In the genomic region with DNA sequence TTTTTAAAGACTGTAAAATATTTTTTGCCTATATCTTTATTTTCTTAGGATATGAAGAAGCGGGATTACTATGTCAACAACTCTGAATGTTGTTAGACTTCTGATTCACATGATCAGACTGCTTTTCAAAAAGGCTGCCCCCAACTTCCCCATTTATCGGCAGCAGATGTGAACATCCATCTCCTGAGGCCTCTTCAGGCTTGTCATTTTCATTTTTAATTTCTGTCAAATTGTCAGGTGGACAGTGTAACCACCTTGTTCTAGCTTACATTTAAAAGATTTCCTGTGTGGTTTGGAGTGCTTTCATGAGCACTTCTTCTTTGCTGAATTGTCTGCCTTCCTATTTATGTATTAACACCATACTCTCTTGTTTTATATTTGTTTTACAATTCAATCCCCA, we compare ENCODE assay signal across 10 cellular contexts.
DNase-seq lines count a peak whose midpoint lies in the region; ATAC-seq and TF ChIP-seq lines count a peak whose summit lies in the region.
"Had no signal": no experiment of that assay in that cellular context is flagged by ENCODE, and none has a peak within 500 bp of the region (broad histone marks: within the 10 kb centered on the region; RNA-seq: fewer than 3 reads in every experiment).

No MANE protein-coding gene starts in this region.

- no peaks in the 10 kb centered on the region for H3K9me3 Mint-ChIP-seq in dendritic cell treated with granulocyte-macrophage colony-stimulating factor and Interleukin-4, amounts not matched to agents 40 ng/mL and 50 ng/mL, for 4 days
- H3K9me3 Mint-ChIP-seq in endothelial cell (ENCODE audit: unreplicated experiment): no peaks in the 10 kb centered on the region

- peaks cover 63% of the 10 kb centered on the region for H3K4me1 Mint-ChIP-seq in dendritic cell treated with granulocyte-macrophage colony-stimulating factor and Interleukin-4, amounts not matched to agents 40 ng/mL and 50 ng/mL, for 4 days (ENCODE audit: low read depth)
- H3K4me1 Mint-ChIP-seq in endothelial cell (ENCODE audit: unreplicated experiment): no peaks in the 10 kb centered on the region

- no peaks in the 10 kb centered on the region for H3K79me2 ChIP-seq in hepatocyte

- no peaks in the 10 kb centered on the region for H3K27me3 ChIP-seq in hepatocyte

- H3K27ac ChIP-seq in hepatocyte: no peak overlapping the region
- H3K27ac ChIP-seq: thoracic aorta had no signal

- H3K4me3 ChIP-seq in hepatocyte: no peak overlapping the region
- H3K4me3 ChIP-seq: thoracic aorta had no signal

- H3K27me3 Mint-ChIP-seq in dendritic cell treated with granulocyte-macrophage colony-stimulating factor and Interleukin-4, amounts not matched to agents 40 ng/mL and 50 ng/mL, for 4 days: no peaks in the 10 kb centered on the region
- peaks cover 2% of the 10 kb centered on the region for H3K27me3 Mint-ChIP-seq in endothelial cell (ENCODE audit: unreplicated experiment)
- H3K27me3 Mint-ChIP-seq: activated naive CD8-positive, alpha-beta T cell had no signal

- H3K36me3 Mint-ChIP-seq in dendritic cell treated with granulocyte-macrophage colony-stimulating factor and Interleukin-4, amounts not matched to agents 40 ng/mL and 50 ng/mL, for 4 days (ENCODE audit: low read depth): peaks cover 24% of the 10 kb centered on the region
- H3K36me3 Mint-ChIP-seq in endothelial cell (ENCODE audit: low read depth, unreplicated experiment): no peaks in the 10 kb centered on the region

- WGBS in hepatocyte (ENCODE audit: low lambda C conversion rate, missing lambda C conversion rate): 98% methylated on average over 2 of the region's 2 CpGs

- H3K36me3 ChIP-seq in hepatocyte (replicated peaks; ENCODE audit: insufficient read depth, low read depth): no peaks in the 10 kb centered on the region
- H3K36me3 ChIP-seq: thoracic aorta had no signal

- DNase-seq in SW 1271 (lab: John Stamatoyannopoulos, UW) (no peak), DMS 273 treated with DMSO at 0.1 percent for 48 hours (lab: John Stamatoyannopoulos, UW) (no peak), endothelial cell (ENCODE audit: low spot score) (no peak), hepatocyte (ENCODE audit: low spot score) (no peak)

- no peak overlapping the region for H3K4me3 Mint-ChIP-seq in dendritic cell treated with granulocyte-macrophage colony-stimulating factor and Interleukin-4, amounts not matched to agents 40 ng/mL and 50 ng/mL, for 4 days
- H3K4me3 Mint-ChIP-seq in endothelial cell (ENCODE audit: unreplicated experiment): no peak overlapping the region

- no peak overlapping the region for H3K4me2 ChIP-seq in hepatocyte

- peak overlapping the region; percentile 43 for H3K27ac Mint-ChIP-seq in dendritic cell treated with granulocyte-macrophage colony-stimulating factor and Interleukin-4, amounts not matched to agents 40 ng/mL and 50 ng/mL, for 4 days
- H3K27ac Mint-ChIP-seq in endothelial cell (ENCODE audit: unreplicated experiment): no peak overlapping the region
- H3K27ac Mint-ChIP-seq: activated naive CD8-positive, alpha-beta T cell had no signal

- H4K20me1 ChIP-seq in hepatocyte (ENCODE audit: insufficient read depth, poor library complexity, severe bottlenecking): no peaks in the 10 kb centered on the region

- no peaks in the 10 kb centered on the region for H3K9me3 ChIP-seq in hepatocyte (ENCODE audit: low read depth)
- H3K9me3 ChIP-seq: thoracic aorta had no signal

- no peak for TF ChIP-seq CTCF in endothelial cell (IDR thresholded peaks at IDR 0.05; ENCODE audit: unreplicated experiment)
- TF ChIP-seq CTCF in hepatocyte (IDR thresholded peaks at IDR 0.05; ENCODE audit: poor library complexity): no peak

- H2AFZ ChIP-seq in hepatocyte: no peak overlapping the region

- H3K4me1 ChIP-seq in hepatocyte (ENCODE audit: insufficient read depth): no peaks in the 10 kb centered on the region

- intact Hi-C loops in dendritic cell treated with granulocyte-macrophage colony-stimulating factor and Interleukin-4, amounts not matched to agents 40 ng/mL and 50 ng/mL, for 4 days (cut with micrococcal nuclease): no loop called here

- ATAC-seq in GM18517 (IDR thresholded peaks at IDR 0.05; ENCODE audit: unreplicated experiment): peak; percentile 82
- peak; percentile 75 for ATAC-seq in GM21619 (IDR thresholded peaks at IDR 0.05; ENCODE audit: unreplicated experiment)
- peak; percentile 77 for ATAC-seq in HG03565 (IDR thresholded peaks at IDR 0.05; ENCODE audit: unreplicated experiment)

- H3K9me2 ChIP-seq in hepatocyte (replicated peaks; ENCODE audit: insufficient read depth): no peaks in the 10 kb centered on the region
